Comparison of ENCODE assay signal across 1 cellular context in genomic region chr7:8232999-8233847, GRCh38.
TF ChIP-seq lines count a peak whose summit lies in the region.

No MANE protein-coding gene starts in this region.

TF ChIP-seq in K562, 482 proteins besides CTCF, POLR2A, EP300 and RAD21 (continued from another document and continues in another):
- TF ChIP-seq TSHZ1 (CRISPR knock-in tag; IDR thresholded peaks at IDR 0.05) (no peak), ZNF316 (IDR thresholded peaks at IDR 0.05) (no peak), ZNF785 (CRISPR knock-in tag; IDR thresholded peaks at IDR 0.05) (no peak), SRSF9 (IDR thresholded peaks at IDR 0.05; ENCODE audit: borderline replicate concordance, low read depth, low read length) (no peak), BRCA1 (IDR thresholded peaks at IDR 0.05) (no peak), BRCA1 (CRISPR knock-in tag; IDR thresholded peaks at IDR 0.05) (no peak), CXXC5 (CRISPR knock-in tag; IDR thresholded peaks at IDR 0.05) (peak; percentile 12; the same call in 1 of the 2 replicates), GATAD2B (IDR thresholded peaks at IDR 0.05; ENCODE audit: borderline replicate concordance) (no peak; the same call in 1 of the 2 replicates), NFE2 (IDR thresholded peaks at IDR 0.05; ENCODE audit: low read depth) (peak; percentile 77), TEAD4 (IDR thresholded peaks at IDR 0.05; ENCODE audit: low read length) (peak; percentile 92), TEAD4 (CRISPR knock-in tag; IDR thresholded peaks at IDR 0.05; ENCODE audit: borderline replicate concordance) (no peak), ZNF431 (CRISPR knock-in tag; IDR thresholded peaks at IDR 0.05) (no peak), ZSCAN29 (IDR thresholded peaks at IDR 0.05) (no peak), DEAF1 (CRISPR knock-in tag; IDR thresholded peaks at IDR 0.05) (no peak), NEUROD1 (IDR thresholded peaks at IDR 0.05; ENCODE audit: borderline replicate concordance, low read depth, low read length, partially characterized antibody) (peak; percentile 81), SMARCC2 (IDR thresholded peaks at IDR 0.05; ENCODE audit: low read depth) (peak; percentile 88), TEAD2 (tag; IDR thresholded peaks at IDR 0.05) (no peak), CBFA2T3 (IDR thresholded peaks at IDR 0.05) (peak; percentile 96), ZFP30 (CRISPR knock-in tag; IDR thresholded peaks at IDR 0.05; ENCODE audit: borderline replicate concordance) (no peak), CLOCK (CRISPR knock-in tag; IDR thresholded peaks at IDR 0.05; ENCODE audit: borderline replicate concordance) (no peak), NFIX (CRISPR knock-in tag; IDR thresholded peaks at IDR 0.05; ENCODE audit: low read depth) (no peak), U2AF1 (optimal IDR thresholded peaks at IDR 0.05; ENCODE audit: low read depth, low read length) (no peak), MECOM (CRISPR knock-in tag; IDR thresholded peaks at IDR 0.05) (no peak), AFF1 (IDR thresholded peaks at IDR 0.05; ENCODE audit: low read depth in 1 of 2, partially characterized antibody in 2 of 2) (peak in 1 of 2 experiments; percentile 62), NR2C2 (CRISPR knock-in tag; IDR thresholded peaks at IDR 0.05) (no peak), NR2C2 (tag; IDR thresholded peaks at IDR 0.05) (peak; percentile 61), BCOR (IDR thresholded peaks at IDR 0.05) (peak; percentile 87), TBL1XR1 (IDR thresholded peaks at IDR 0.05; ENCODE audit: low read length in 2 of 2) (peak in 1 of 2 experiments; percentile 82; a peak in 2 of 4 replicates), CREBBP (IDR thresholded peaks at IDR 0.05; ENCODE audit: low read depth, low read length) (no peak), ZBTB12 (CRISPR knock-in tag; IDR thresholded peaks at IDR 0.05) (no peak), IRF2 (CRISPR knock-in tag; IDR thresholded peaks at IDR 0.05) (no peak), SNRNP70 (optimal IDR thresholded peaks at IDR 0.05; ENCODE audit: low read depth, low read length) (no peak), POLR2AphosphoS5 (IDR thresholded peaks at IDR 0.05; ENCODE audit: control insufficient read depth, insufficient read depth, low read depth, low read length) (peak; percentile 89), LARP7 (IDR thresholded peaks at IDR 0.05) (no peak; the same call in none of the 2 replicates), PYGO2 (tag; IDR thresholded peaks at IDR 0.05) (no peak), PKNOX1 (IDR thresholded peaks at IDR 0.05) (peak; percentile 57), ZNF253 (CRISPR knock-in tag; conservative IDR thresholded peaks at IDR 0.05) (no peak), YBX1 (IDR thresholded peaks at IDR 0.05) (no peak), ZBTB17 (CRISPR knock-in tag; IDR thresholded peaks at IDR 0.05) (no peak), PBX2 (CRISPR knock-in tag; IDR thresholded peaks at IDR 0.05; ENCODE audit: low read depth) (no peak), PBX2 (tag; conservative IDR thresholded peaks at IDR 0.05; ENCODE audit: low read depth) (peak; percentile 55; the same call in 1 of the 2 replicates), ZNF217 (CRISPR knock-in tag; IDR thresholded peaks at IDR 0.05) (no peak), POLR2H (tag; IDR thresholded peaks at IDR 0.05; ENCODE audit: low read depth) (no peak), GABPB2 (CRISPR knock-in tag; conservative IDR thresholded peaks at IDR 0.05) (no peak), NCOA1 (IDR thresholded peaks at IDR 0.05; ENCODE audit: low read depth) (peak; percentile 76; the same call in 1 of the 2 replicates), L3MBTL2 (IDR thresholded peaks at IDR 0.05) (no peak), MAFF (IDR thresholded peaks at IDR 0.05; ENCODE audit: low read length) (no peak), GTF3C2 (IDR thresholded peaks at IDR 0.05; ENCODE audit: borderline replicate concordance, extremely low read depth, insufficient read length) (no peak), FIP1L1 (IDR thresholded peaks at IDR 0.05; ENCODE audit: low read depth, low read length, poor library complexity, severe bottlenecking) (no peak)
